ENCODE assay signal across 8 cellular contexts in the genomic region with DNA sequence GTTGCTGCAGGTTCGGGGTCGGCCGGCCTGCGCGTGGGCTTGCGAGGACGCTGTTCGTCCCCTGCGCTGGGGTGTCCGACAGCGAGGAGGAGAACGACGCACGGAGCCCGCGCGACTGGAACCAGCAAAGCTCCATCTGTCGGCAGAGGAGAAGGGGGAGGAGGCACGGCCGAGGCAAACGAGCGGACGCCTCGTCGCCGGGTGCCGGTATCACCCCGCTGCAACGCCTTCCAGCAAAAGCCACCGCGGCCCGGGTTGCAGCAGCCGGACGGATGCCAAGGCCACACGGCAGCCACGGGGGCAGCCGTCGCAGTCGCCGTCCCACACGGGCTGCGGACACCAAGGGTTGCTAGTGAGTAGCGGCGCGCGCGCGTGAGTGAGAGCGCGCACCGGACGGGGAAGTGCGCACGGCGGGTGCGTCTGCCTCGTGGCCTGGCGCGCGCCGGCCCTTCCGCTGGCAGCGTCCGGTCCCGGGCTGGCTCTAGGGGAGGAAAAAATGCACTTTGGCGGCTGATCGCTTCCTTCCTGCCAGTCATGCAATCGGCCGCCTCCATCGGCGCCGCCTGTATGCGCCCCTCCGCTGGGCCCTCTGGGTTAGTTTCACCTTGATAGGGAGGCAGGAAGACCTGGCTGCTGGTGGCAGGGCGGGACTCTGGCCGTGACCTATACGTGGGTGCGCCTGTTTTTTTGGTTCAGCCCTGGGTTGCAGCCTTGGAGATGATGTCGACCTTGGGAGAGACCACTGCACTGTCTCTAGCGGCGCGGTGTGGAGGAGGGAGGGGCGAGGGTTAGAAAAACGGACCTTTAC. TPM values are rescaled to one million over a fixed set of nuclear protein-coding genes. Genes with fewer than 3 reads are reported as not detected.
DNase-seq lines count a peak whose midpoint lies in the region; ATAC-seq, FAIRE-seq and TF ChIP-seq lines count a peak whose summit lies in the region.

No MANE protein-coding gene starts in this region.

- H2AFZ ChIP-seq in ACC112 (ENCODE audit: low read length, unreplicated experiment), result peak overlapping the region; percentile 81

- DNase-seq in GM18507 (ENCODE audit: extremely low spot score, insufficient read length, low read depth) (peak; percentile 44), NCI-H2227 treated with DMSO at 0.1 percent for 48 hours (lab: John Stamatoyannopoulos, UW) (peak; percentile 56), choroid plexus epithelial cell (ENCODE audit: low read depth) (peak; percentile 81), left colon (peak; percentile 81 to 88)
- DNase-seq in activated CD4-positive, alpha-beta T cell treated with anti-CD3 and anti-CD28 coated beads for 24 hours (ENCODE audit: low read depth in 2 of 2), result peak; percentile 45 to 59
- peak; percentile 40 to 51 for DNase-seq in stimulated activated CD4-positive, alpha-beta T cell treated with anti-CD3 and anti-CD28 coated beads, Interleukin-1b, Interleukin-23, amount 100 ng/mL, for 4 hours (ENCODE audit: low read depth in 2 of 2)

- H3K36me3 ChIP-seq in ACC112 (ENCODE audit: insufficient read depth, low read length), result peaks cover 4% of the 10 kb centered on the region; the same call in 1 of the 2 replicates

- peaks cover 33% of the 10 kb centered on the region for H3K4me1 ChIP-seq in ACC112 (ENCODE audit: control insufficient read depth, insufficient read depth, low read length, unreplicated experiment)

- H3K79me2 ChIP-seq in ACC112 (ENCODE audit: control insufficient read depth, insufficient read depth, low read length, unreplicated experiment), result peaks cover 36% of the 10 kb centered on the region

- ATAC-seq in HG02970 (IDR thresholded peaks at IDR 0.05; ENCODE audit: low FRiP score, unreplicated experiment), result peak; percentile 81
- ATAC-seq in left colon, result peak; percentile 87

- peak; percentile 93 for FAIRE-seq in GM18507 (lab: Jason Lieb, UNC)

- peak overlapping the region; percentile 95 for H3K27ac ChIP-seq in ACC112 (ENCODE audit: low read depth, low read length)

- H3K4me3 ChIP-seq in ACC112 (ENCODE audit: low read depth, low read length) (peak overlapping the region; percentile 81), choroid plexus epithelial cell (ENCODE audit: low read depth, low read length) (peak overlapping the region; percentile 90)

- intact Hi-C loops in left colon (cut with DNase I, micrococcal nuclease), result no loop called here

- H3K27me3 ChIP-seq in ACC112 (ENCODE audit: insufficient read depth, low read length), result no peaks in the 10 kb centered on the region

- TF ChIP-seq CTCF in choroid plexus epithelial cell (conservative IDR thresholded peaks at IDR 0.05; ENCODE audit: low read depth, low read length), result peak; percentile 49

RNA-seq across cellular contexts. Expression of a gene that starts 0.4 kb away (rescaled TPM):
- total RNA-seq in left colon, result 10 to 100 TPM; 14.8 to 22.4 TPM

RNA-seq across cellular contexts. Expression of a gene that starts 28.8 kb away (rescaled TPM):
- 10 to 100 TPM; 13.7 to 21.6 TPM for total RNA-seq in left colon

Comparison
In these comparisons a context has a peak if more than half of its experiments do, and no peak if none do; other contexts are left out.
1. Peak in every context shown above with its lines: DNase-seq, ATAC-seq, H3K4me3 ChIP-seq and H3K27ac ChIP-seq.